Comparison of ENCODE assay signal across 19 cellular contexts in the genomic region with DNA sequence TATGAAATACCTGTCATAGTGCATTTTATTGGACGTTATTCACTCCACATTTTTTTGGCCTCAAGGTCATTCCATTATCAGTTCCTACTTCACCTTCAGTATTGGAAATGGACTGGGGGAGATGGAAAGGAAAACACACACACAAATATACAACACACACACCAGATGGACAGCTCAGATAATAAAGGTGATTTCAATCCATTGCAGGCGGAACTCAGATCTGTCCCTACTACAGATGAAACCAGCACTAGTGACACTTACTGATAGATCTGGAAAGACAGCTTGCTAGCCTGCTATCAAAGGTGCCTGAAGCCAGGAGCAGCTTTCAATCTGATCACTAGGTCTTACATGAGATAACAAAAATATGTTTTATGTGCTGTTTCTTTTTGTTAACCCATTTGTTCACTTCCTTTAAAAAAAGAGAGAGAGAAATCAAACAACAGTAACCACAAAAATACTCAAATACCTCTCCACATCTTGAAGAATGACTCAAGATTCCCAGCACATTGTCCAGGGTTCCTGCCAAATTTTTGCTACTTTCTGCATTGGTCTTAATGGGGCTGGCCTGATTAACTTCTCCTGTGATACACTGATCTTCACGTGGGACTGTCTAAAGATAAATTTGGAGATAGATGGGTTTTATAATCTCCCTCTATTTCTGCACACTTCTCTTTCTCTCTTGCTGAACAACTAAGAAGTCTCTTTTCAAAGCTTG.
"Had no signal": no experiment of that assay in that cellular context is flagged by ENCODE, and none has a peak within 500 bp of the region (broad histone marks: within the 10 kb centered on the region; RNA-seq: fewer than 3 reads in every experiment).

No MANE protein-coding gene starts in this region.

- ATAC-seq: activated CD8-positive, alpha-beta T cell treated with anti-CD3 and anti-CD28 coated beads, Interleukin-2, amount 10 ng/mL, durations not matched to agents 7 days and 5 days; activated naive CD4-positive, alpha-beta T cell treated with anti-CD3 and anti-CD28 coated beads, Interleukin-2, amount 50 U/mL, for 72 hours; activated T-cell treated with anti-CD3 and anti-CD28 coated beads, Interleukin-2, amount 50 U/mL, for 72 hours; natural killer cell treated with Interleukin-12 subunit alpha and Interleukin-12 subunit beta and Interleukin-15 and Interleukin-18, amount 100 ng/mL, for 72 hours; stimulated activated effector memory CD8-positive, alpha-beta T cell treated with anti-CD3 and anti-CD28 coated beads, Interleukin-12 subunit alpha, Interleukin-12 subunit beta, amount 100 ng/mL, for 72 hours; upper lobe of right lung had no signal

- H3K27ac ChIP-seq: cardiac muscle cell, thoracic aorta, upper lobe of right lung had no signal

- H3K27me3 ChIP-seq: cardiac muscle cell, upper lobe of right lung had no signal

- H3K9me3 ChIP-seq: thoracic aorta, upper lobe of right lung had no signal

- H3K4me3 ChIP-seq: cardiac muscle cell, thoracic aorta, upper lobe of right lung had no signal

- H3K4me1 ChIP-seq: upper lobe of right lung had no signal

- DNase-seq: activated B cell treated with CpG ODN at 0.5 μM for 24 hours; activated CD4-positive, alpha-beta T cell treated with anti-CD3 and anti-CD28 coated beads, Interleukin-2, amount 10 ng/mL, durations not matched to agents 24 days and 14 days; activated CD8-positive, alpha-beta memory T cell treated with anti-CD3 and anti-CD28 coated beads, Interleukin-2, amount 50 U/mL, for 4 hours; activated CD8-positive, alpha-beta T cell treated with anti-CD3 and anti-CD28 coated beads, Interleukin-2, amount 10 ng/mL, durations not matched to agents 7 days and 5 days; activated gamma-delta T cell; activated T-cell treated with anti-CD3 and anti-CD28 coated beads, Interleukin-2, amount 50 U/mL, for 72 hours; amygdala; erythroblast; hippocampal formation; mesendoderm; posterior cingulate gyrus; retina; T-helper 2 cell; upper lobe of right lung had no signal

- H3K36me3 ChIP-seq: cardiac muscle cell, thoracic aorta, upper lobe of right lung had no signal
